ENCODE assay signal across 13 cellular contexts in genomic region chr2:102488063-102488462, GRCh38. TPM values are rescaled to one million over a fixed set of nuclear protein-coding genes. Genes with fewer than 3 reads are reported as not detected.
A peak's percentile ranks its signal among the peaks of the same experiment; 100 is the strongest.
DNase-seq lines count a peak whose midpoint lies in the region; ATAC-seq and TF ChIP-seq lines count a peak whose summit lies in the region.
"Had no signal": no experiment of that assay in that cellular context is flagged by ENCODE, and none has a peak within 500 bp of the region (broad histone marks: within the 10 kb centered on the region; RNA-seq: fewer than 3 reads in every experiment).

No MANE protein-coding gene starts in this region.

- no peak for ATAC-seq in HG03196 (IDR thresholded peaks at IDR 0.05; ENCODE audit: unreplicated experiment)
- ATAC-seq: activated CD4-positive, CD25-positive, alpha-beta regulatory T cell treated with anti-CD3 and anti-CD28 coated beads, Interleukin-2, amount 50 U/mL, for 24 hours had no signal

- no peak for TF ChIP-seq CTCF in fibroblast of the aortic adventitia (IDR thresholded peaks at IDR 0.05; ENCODE audit: insufficient read depth, low read length)

- H3K4me3 ChIP-seq in fibroblast of the aortic adventitia (ENCODE audit: low read depth, low read length) (no peak overlapping the region), skeletal muscle cell (ENCODE audit: low read depth, low read length) (no peak overlapping the region)
- H3K4me3 ChIP-seq: left ventricle myocardium inferior, Peyer's patch had no signal

- peak; percentile 33 for DNase-seq in GM03348 (ENCODE audit: low spot score)
- peak; percentile 39 for DNase-seq in SW480 (ENCODE audit: low spot score)
- DNase-seq in fibroblast of the aortic adventitia (ENCODE audit: low read depth): peak; percentile 55
- DNase-seq in skeletal muscle cell (ENCODE audit: low read depth): peak; percentile 53
- DNase-seq in caudate nucleus (lab: John Stamatoyannopoulos, UW): no peak
- no peak for DNase-seq in NCI-H510A (lab: John Stamatoyannopoulos, UW)
- no peak for DNase-seq in activated CD4-positive, CD25-positive, alpha-beta regulatory T cell treated with anti-CD3 and anti-CD28 coated beads, Interleukin-2, amount 50 U/mL, for 72 hours
- DNase-seq: DMS153, left ventricle myocardium inferior, NCI-H2081 treated with DMSO at 0.1 percent for 48 hours, Peyer's patch had no signal

- no peak overlapping the region for H3K27ac ChIP-seq in caudate nucleus (ENCODE audit: low read depth, low read length)
- H3K27ac ChIP-seq: left ventricle myocardium inferior, Peyer's patch had no signal

RNA-seq across cellular contexts. Expression of gene SLC9A4, which starts 15.0 kb away (rescaled TPM):
- not detected in 2 replicates for total RNA-seq in fibroblast of the aortic adventitia (ENCODE audit: low replicate concordance)
- total RNA-seq: left ventricle myocardium inferior, Peyer's patch had no signal

Comparison
In these comparisons a context has a peak if more than half of its experiments do, and no peak if none do; other contexts are left out.
1. DNase-seq: peak in GM03348 (single experiment), SW480 (single experiment), fibroblast of the aortic adventitia (single experiment) and skeletal muscle cell (single experiment); none in caudate nucleus (0 of 61), NCI-H510A (single experiment) and activated CD4-positive, CD25-positive, alpha-beta regulatory T cell treated with anti-CD3 and anti-CD28 coated beads, Interleukin-2, amount 50 U/mL, for 72 hours (single experiment).